1 cellular context compared by ENCODE assay signal in genomic region chr15:92393994-92394326, GRCh38.
TF ChIP-seq lines count a peak whose summit lies in the region.

No MANE protein-coding gene starts in this region.

TF ChIP-seq in A549, 52 proteins besides CTCF, POLR2A, EP300 and RAD21 (continued from another document):
- no peak for TF ChIP-seq REST (IDR thresholded peaks at IDR 0.05)
- TF ChIP-seq PBX3 (IDR thresholded peaks at IDR 0.05): no peak
- TF ChIP-seq PHF8 (IDR thresholded peaks at IDR 0.05; ENCODE audit: borderline replicate concordance, low read depth): no peak
